ENCODE assay signal across 12 cellular contexts in genomic region chr3:12507871-12508281, GRCh38. TPM values are rescaled to one million over a fixed set of nuclear protein-coding genes. Genes with fewer than 3 reads are reported as not detected.
DNase-seq lines count a peak whose midpoint lies in the region; ATAC-seq, FAIRE-seq and TF ChIP-seq lines count a peak whose summit lies in the region.
"Had no signal": no experiment of that assay in that cellular context is flagged by ENCODE, and none has a peak within 500 bp of the region (broad histone marks: within the 10 kb centered on the region; RNA-seq: fewer than 3 reads in every experiment).

No MANE protein-coding gene starts in this region.

- H3K27me3 Mint-ChIP-seq in naive thymus-derived CD4-positive, alpha-beta T cell, result no peaks in the 10 kb centered on the region
- H3K27me3 Mint-ChIP-seq: IgD-negative memory B cell had no signal

- H3K27ac Mint-ChIP-seq in naive thymus-derived CD4-positive, alpha-beta T cell, result no peak overlapping the region
- H3K27ac Mint-ChIP-seq: IgD-negative memory B cell had no signal

- POLR2A ChIA-PET in naive thymus-derived CD4-positive, alpha-beta T cell (lab: Charles Lee), result no interaction called here

- no peaks in the 10 kb centered on the region for H3K9me3 Mint-ChIP-seq in naive thymus-derived CD4-positive, alpha-beta T cell
- H3K9me3 Mint-ChIP-seq: IgD-negative memory B cell had no signal

- peaks cover 3 to 54% (median 19%) of the 10 kb centered on the region in 5 donors for H3K36me3 Mint-ChIP-seq in naive thymus-derived CD4-positive, alpha-beta T cell

- peak overlapping the region in 1 of 2 donors; percentile 11 for H3K4me3 ChIP-seq in cardiac fibroblast (replicated peaks in 1 of 2; ENCODE audit: low read depth in 2 of 2, low read length in 2 of 2)
- H3K4me3 ChIP-seq in naive thymus-derived CD4-positive, alpha-beta T cell (ENCODE audit: low read length), result no peak overlapping the region

- no peaks in the 10 kb centered on the region for H3K9me3 ChIP-seq in naive thymus-derived CD4-positive, alpha-beta T cell (ENCODE audit: control insufficient read depth in 2 of 3, low read length in 3 of 3)

- peaks cover 0 to 6% (median 0%) of the 10 kb centered on the region in 7 donors for H3K4me1 Mint-ChIP-seq in naive thymus-derived CD4-positive, alpha-beta T cell

- no peaks in the 10 kb centered on the region for H3K4me1 ChIP-seq in naive thymus-derived CD4-positive, alpha-beta T cell (ENCODE audit: control insufficient read depth in 2 of 2, insufficient read depth in 2 of 2, low read length in 2 of 2)

- CTCF ChIA-PET in naive thymus-derived CD4-positive, alpha-beta T cell (lab: Charles Lee), result no interaction called here

- no peaks in the 10 kb centered on the region for H3K27me3 ChIP-seq in naive thymus-derived CD4-positive, alpha-beta T cell (ENCODE audit: control insufficient read depth in 2 of 2, insufficient read depth in 2 of 2, low read length in 2 of 2)

- no peak for TF ChIP-seq CTCF in cardiac fibroblast (IDR thresholded peaks at IDR 0.05; ENCODE audit: low read depth, low read length)

- H3K27ac ChIP-seq in naive thymus-derived CD4-positive, alpha-beta T cell (ENCODE audit: low read depth, low read length), result no peak overlapping the region

- no peak for ATAC-seq in naive thymus-derived CD4-positive, alpha-beta T cell
- ATAC-seq in GM21825 (IDR thresholded peaks at IDR 0.05; ENCODE audit: unreplicated experiment), result no peak
- ATAC-seq: activated CD4-positive, CD25-positive, alpha-beta regulatory T cell treated with anti-CD3 and anti-CD28 coated beads, Interleukin-2, amount 50 U/mL, for 24 hours had no signal

- peaks cover 0 to 33% (median 0%) of the 10 kb centered on the region in 3 experiments for H3K36me3 ChIP-seq in naive thymus-derived CD4-positive, alpha-beta T cell (ENCODE audit: control insufficient read depth in 2 of 3, insufficient read depth in 3 of 3, low read length in 3 of 3)

- FAIRE-seq in urothelium cell line (lab: Jason Lieb, UNC), result no peak
- FAIRE-seq: colon, H1 had no signal

- no peak overlapping the region for H3K4me3 Mint-ChIP-seq in naive thymus-derived CD4-positive, alpha-beta T cell
- H3K4me3 Mint-ChIP-seq: IgD-negative memory B cell had no signal

- intact Hi-C loops in naive thymus-derived CD4-positive, alpha-beta T cell (cut with micrococcal nuclease), result no loop called here

- DNase-seq in LHCN-M2 (ENCODE audit: low read depth) (peak; percentile 93), cardiac fibroblast (ENCODE audit: low read depth in 2 of 2) (peak; percentile 56 to 86), kidney glomerular epithelial cell (lab: John Stamatoyannopoulos, UW) (peak; percentile 52), urothelium cell line (ENCODE audit: low spot score) (peak; percentile 49), NCI-H187 (lab: John Stamatoyannopoulos, UW) (no peak)
- no peak for DNase-seq in activated naive CD4-positive, alpha-beta T cell (lab: John Stamatoyannopoulos, UW)
- no peak for DNase-seq in naive thymus-derived CD4-positive, alpha-beta T cell

RNA-seq across cellular contexts. Expression of gene TSEN2, which starts 23.6 kb away (rescaled TPM):
- total RNA-seq in LHCN-M2 (2014; rRNA removed), result 14.6 and 17.9 TPM in 2 replicates
- polyA plus RNA-seq in LHCN-M2 (2012), result 6.9 TPM
- total RNA-seq in naive thymus-derived CD4-positive, alpha-beta T cell, result 10 to 100 TPM; 12.1 to 27.5 (median 13.6) TPM
- polyA plus RNA-seq in naive thymus-derived CD4-positive, alpha-beta T cell, result 10 to 100 TPM; 13.9 to 20.0 TPM

RNA-seq across cellular contexts. Expression of gene MKRN2OS, which starts 37.4 kb away (rescaled TPM):
- total RNA-seq in LHCN-M2 (2014; rRNA removed), result not detected in 2 replicates
- not detected for polyA plus RNA-seq in LHCN-M2 (2012)
- total RNA-seq in naive thymus-derived CD4-positive, alpha-beta T cell, result not detected
- not detected for polyA plus RNA-seq in naive thymus-derived CD4-positive, alpha-beta T cell
- polyA plus RNA-seq: IgD-negative memory B cell had no signal

RNA-seq across cellular contexts. Expression of gene MKRN2, which starts 49.0 kb away (rescaled TPM):
- 40.3 and 49.9 TPM in 2 replicates for total RNA-seq in LHCN-M2 (2014; rRNA removed)
- 20.1 TPM for polyA plus RNA-seq in LHCN-M2 (2012)
- total RNA-seq in naive thymus-derived CD4-positive, alpha-beta T cell, result 10 to 100 TPM; 21.9 to 34.5 (median 25.4) TPM
- 10 to 100 TPM; 49.8 to 66.2 TPM for polyA plus RNA-seq in naive thymus-derived CD4-positive, alpha-beta T cell

Comparison
In these comparisons a context has a peak if more than half of its experiments do, and no peak if none do; other contexts are left out.
1. DNase-seq: peak in LHCN-M2 (single experiment), cardiac fibroblast (2 of 2), kidney glomerular epithelial cell (single experiment) and urothelium cell line (single experiment); none in activated naive CD4-positive, alpha-beta T cell (0 of 4), naive thymus-derived CD4-positive, alpha-beta T cell (0 of 9) and NCI-H187 (0 of 2).